Comparison of ENCODE assay signal across 10 cellular contexts in the genomic region with DNA sequence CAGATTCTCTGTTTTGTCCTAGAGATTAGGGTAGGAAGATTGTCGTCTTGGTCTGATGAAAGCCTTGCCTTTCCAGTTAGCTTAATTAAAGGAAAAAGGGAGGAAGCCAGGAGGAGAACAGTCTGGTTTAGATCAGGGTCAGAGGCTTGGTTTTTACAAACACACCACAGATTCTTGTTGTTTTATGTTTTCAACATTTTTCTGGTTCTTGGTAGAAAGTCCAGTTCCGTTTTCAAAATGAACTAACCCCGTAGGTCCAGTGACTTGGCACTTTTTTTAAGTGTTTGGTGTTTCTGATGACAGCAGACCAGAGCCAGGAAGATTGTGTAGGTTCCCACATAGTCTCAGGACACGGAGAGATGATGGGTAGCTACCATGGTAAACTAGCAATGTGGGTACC.
A peak's percentile ranks its signal among the peaks of the same experiment; 100 is the strongest.
DNase-seq lines count a peak whose midpoint lies in the region; ATAC-seq and TF ChIP-seq lines count a peak whose summit lies in the region.
"Had no signal": no experiment of that assay in that cellular context is flagged by ENCODE, and none has a peak within 500 bp of the region (broad histone marks: within the 10 kb centered on the region; RNA-seq: fewer than 3 reads in every experiment).

No MANE protein-coding gene starts in this region.

- CTCF ChIA-PET in HEK293T (lab: Yijun Ruan, JAX), result interaction anchor here (0.7 kb wide), 1 partner anchor 1239 kb away, joined by 3 read pairs; no protein-coding TSS in a partner anchor

- peaks cover 42% of the 10 kb centered on the region for H3K27me3 Mint-ChIP-seq in activated naive CD8-positive, alpha-beta T cell treated with anti-CD3 and anti-CD28 coated beads, Interleukin-2, amount 50 U/mL, for 24 hours
- H3K27me3 Mint-ChIP-seq: IgD-negative memory B cell had no signal

- H3K27ac Mint-ChIP-seq in activated naive CD8-positive, alpha-beta T cell treated with anti-CD3 and anti-CD28 coated beads, Interleukin-2, amount 50 U/mL, for 24 hours, result peak overlapping the region; percentile 62
- H3K27ac Mint-ChIP-seq: IgD-negative memory B cell had no signal

- intact Hi-C loops in Right ventricle myocardium superior (cut with DNase I) (no loop called here), Right ventricle myocardium inferior (cut with DNase I) (no loop called here)

- POLR2A ChIA-PET in HEK293T (lab: Yijun Ruan, JAX), result no interaction called here

- DNase-seq in Right ventricle myocardium superior (no peak), Right ventricle myocardium inferior (ENCODE audit: missing footprints) (no peak), stromal cell of bone marrow (ENCODE audit: low read depth) (peak; percentile 24), T-helper 9 cell (no peak), ecto neural progenitor cell (ENCODE audit: low spot score) (no peak), HEK293T (ENCODE audit: extremely low spot score) (no peak)
- no peak for DNase-seq in activated naive CD8-positive, alpha-beta T cell treated with anti-CD3 and anti-CD28 coated beads, Interleukin-2, amount 50 U/mL, for 24 hours
- DNase-seq: C1 segment of cervical spinal cord had no signal

- peak overlapping the region; percentile 42 for H3K4me3 Mint-ChIP-seq in activated naive CD8-positive, alpha-beta T cell treated with anti-CD3 and anti-CD28 coated beads, Interleukin-2, amount 50 U/mL, for 24 hours
- H3K4me3 Mint-ChIP-seq: IgD-negative memory B cell had no signal

- ATAC-seq in Right ventricle myocardium superior (ENCODE audit: poor library complexity) (peak; percentile 41), Right ventricle myocardium inferior (no peak), HG02938 (IDR thresholded peaks at IDR 0.05; ENCODE audit: unreplicated experiment) (peak; percentile 38)
- ATAC-seq in activated naive CD8-positive, alpha-beta T cell treated with anti-CD3 and anti-CD28 coated beads, Interleukin-2, amount 50 U/mL, for 24 hours, result peak; percentile 30

- peaks cover 56% of the 10 kb centered on the region for H3K4me1 Mint-ChIP-seq in activated naive CD8-positive, alpha-beta T cell treated with anti-CD3 and anti-CD28 coated beads, Interleukin-2, amount 50 U/mL, for 24 hours

- H3K36me3 Mint-ChIP-seq in activated naive CD8-positive, alpha-beta T cell treated with anti-CD3 and anti-CD28 coated beads, Interleukin-2, amount 50 U/mL, for 24 hours (ENCODE audit: low read depth), result peaks cover 4% of the 10 kb centered on the region

- H3K9me3 Mint-ChIP-seq in activated naive CD8-positive, alpha-beta T cell treated with anti-CD3 and anti-CD28 coated beads, Interleukin-2, amount 50 U/mL, for 24 hours, result peaks cover 8% of the 10 kb centered on the region

TF ChIP-seq in HEK293T, 16 proteins besides CTCF, POLR2A, EP300 and RAD21:
- no peak for TF ChIP-seq ARNT (IDR thresholded peaks at IDR 0.05)
- TF ChIP-seq L3MBTL2 (conservative IDR thresholded peaks at IDR 0.05), result no peak
- no peak for TF ChIP-seq FOXK2 (IDR thresholded peaks at IDR 0.05)
- no peak for TF ChIP-seq SP1 (IDR thresholded peaks at IDR 0.05)
- no peak for TF ChIP-seq PKNOX1 (IDR thresholded peaks at IDR 0.05)
- no peak for TF ChIP-seq FOXA1 (IDR thresholded peaks at IDR 0.05)
- no peak for TF ChIP-seq FOXM1 (IDR thresholded peaks at IDR 0.05; ENCODE audit: borderline replicate concordance)
- no peak for TF ChIP-seq ELF4 (IDR thresholded peaks at IDR 0.05)
- TF ChIP-seq NFRKB (IDR thresholded peaks at IDR 0.05), result no peak
- no peak for TF ChIP-seq CTBP1 (IDR thresholded peaks at IDR 0.05; ENCODE audit: borderline replicate concordance)
